ENCODE assay signal across 8 cellular contexts in the genomic region with DNA sequence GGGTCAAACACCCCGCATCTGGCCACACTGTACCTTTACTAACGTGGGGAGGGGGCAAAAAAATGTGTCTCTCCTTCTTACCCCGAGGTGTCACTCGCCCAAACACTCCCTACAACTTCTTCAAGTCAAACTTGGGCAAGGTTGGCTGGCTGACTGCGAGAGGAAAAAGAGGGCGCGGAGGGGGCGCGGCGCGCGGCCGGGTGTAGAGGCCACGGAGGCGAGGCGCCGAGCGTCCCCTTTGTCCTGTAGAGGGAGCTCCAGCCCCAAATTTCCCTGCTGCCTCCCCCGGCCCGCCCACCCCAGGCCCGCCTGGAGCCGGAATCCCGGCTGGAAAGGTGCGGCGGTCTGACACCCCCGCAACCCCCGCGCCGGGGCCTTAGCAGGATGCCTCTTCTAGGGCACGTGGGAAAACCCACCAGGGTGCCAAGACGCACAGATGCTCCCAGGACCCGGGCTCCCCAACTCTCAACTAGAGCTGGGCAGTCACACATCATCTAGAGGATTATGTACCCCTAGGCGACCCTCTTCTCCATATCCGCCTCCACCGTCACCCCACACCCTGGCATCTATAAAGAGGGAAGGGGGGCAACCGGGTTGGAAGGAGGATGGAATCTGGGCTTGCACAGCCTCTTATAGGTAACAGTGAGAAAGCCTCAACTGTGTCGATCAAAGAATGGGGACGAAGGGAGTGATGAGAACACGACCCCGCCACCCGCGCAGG. TPM values are rescaled to one million over a fixed set of nuclear protein-coding genes. Genes with fewer than 3 reads are reported as not detected.
DNase-seq lines count a peak whose midpoint lies in the region; ATAC-seq, FAIRE-seq and TF ChIP-seq lines count a peak whose summit lies in the region.

No MANE protein-coding gene starts in this region.

- H3K36me3 ChIP-seq in esophagus muscularis mucosa (no peaks in the 10 kb centered on the region), neuron (ENCODE audit: insufficient read depth, low read length) (peaks cover 31% of the 10 kb centered on the region)

- peak; percentile 17 to 61 (median 48) for TF ChIP-seq CTCF in esophagus muscularis mucosa (IDR thresholded peaks at IDR 0.05)

- intact Hi-C loops in esophagus muscularis mucosa (cut with DNase I), result loop anchor here (10.0 kb wide), 2 partner anchors 508 to 652 kb away; a partner anchor contains a TSS

- no peak for FAIRE-seq in GM12891 (lab: Jason Lieb, UNC)

- peak; percentile 71 for DNase-seq in ELF-1 (ENCODE audit: low read depth, low spot score)
- DNase-seq in NAMALWA (ENCODE audit: low spot score), result peak; percentile 20
- DNase-seq in esophagus muscularis mucosa (ENCODE audit: extremely low spot score), result no peak
- no peak for DNase-seq in cortex of kidney (lab: John Stamatoyannopoulos, UW)
- DNase-seq in SKM-1 treated with dmso at 0.1 percent for 144 hours (lab: John Stamatoyannopoulos, UW; ENCODE audit: unreplicated experiment), result no peak
- no peak for DNase-seq in GM12891 (ENCODE audit: insufficient read length, low spot score)

- H2AFZ ChIP-seq in neuron (ENCODE audit: low read depth, low read length), result no peak overlapping the region

- TF ChIP-seq POLR2A in esophagus muscularis mucosa (IDR thresholded peaks at IDR 0.05; ENCODE audit: low read depth) (no peak), GM12891 (IDR thresholded peaks at IDR 0.05; ENCODE audit: low read depth, low read length) (no peak)

- 19% methylated on average over 23 of the region's 42 CpGs for WGBS in esophagus muscularis mucosa

- H3K9me3 ChIP-seq in esophagus muscularis mucosa (no peaks in the 10 kb centered on the region), neuron (ENCODE audit: low read length) (peaks cover 21% of the 10 kb centered on the region)

- H3K4me1 ChIP-seq in esophagus muscularis mucosa (peaks cover 21 to 59% (median 55%) of the 10 kb centered on the region in 4 donors), neuron (ENCODE audit: insufficient read depth, low read length) (peaks cover 28% of the 10 kb centered on the region)

- H3K27ac ChIP-seq in esophagus muscularis mucosa (replicated peaks in 1 of 4), result no peak overlapping the region

- no peak for TF ChIP-seq EP300 in esophagus muscularis mucosa (IDR thresholded peaks at IDR 0.05)

- H3K4me3 ChIP-seq in esophagus muscularis mucosa (peak overlapping the region in 2 of 4 donors; percentile 2 to 18), neuron (ENCODE audit: low read length) (peak overlapping the region; percentile 77)

- no peak for ATAC-seq in GM18867 (IDR thresholded peaks at IDR 0.05; ENCODE audit: unreplicated experiment)

- peaks cover 8 to 72% (median 52%) of the 10 kb centered on the region in 4 donors for H3K27me3 ChIP-seq in esophagus muscularis mucosa
- no peaks in the 10 kb centered on the region for H3K27me3 ChIP-seq in neuron (ENCODE audit: insufficient read depth, low read length)

TF ChIP-seq in GM12891, 5 proteins besides CTCF, POLR2A, EP300 and RAD21:
- no peak for TF ChIP-seq POLR2AphosphoS5 (IDR thresholded peaks at IDR 0.05; ENCODE audit: low read depth, low read length)
- no peak for TF ChIP-seq PAX5 (IDR thresholded peaks at IDR 0.05; ENCODE audit: insufficient read depth, low read length, severe bottlenecking)
- TF ChIP-seq TAF1 (IDR thresholded peaks at IDR 0.05; ENCODE audit: low read depth, low read length), result no peak
- TF ChIP-seq SPI1 (IDR thresholded peaks at IDR 0.05; ENCODE audit: low read depth, low read length), result no peak
- no peak for TF ChIP-seq POU2F2 (IDR thresholded peaks at IDR 0.05; ENCODE audit: low read depth, low read length)
TF ChIP-seq in GM12891: peak in this region for 0.

RNA-seq across cellular contexts. Expression of a gene that starts 4.2 kb away (rescaled TPM):
- total RNA-seq in esophagus muscularis mucosa, result 1 to 10 TPM in 2 of 4 donors, under 1 TPM in 2; 0.39 to 1.7 (median 1.1) TPM
- polyA plus RNA-seq in GM12891 (2012; ENCODE audit: low read depth, missing spikeins), result not detected

Comparison
In these comparisons a context has a peak if more than half of its experiments do, and no peak if none do; other contexts are left out.
1. DNase-seq: peak in ELF-1 (single experiment) and NAMALWA (single experiment); none in esophagus muscularis mucosa (single experiment), cortex of kidney (single experiment), SKM-1 treated with dmso at 0.1 percent for 144 hours (single experiment) and GM12891 (single experiment).